ENCODE assay signal across 1 cellular context in the genomic region with DNA sequence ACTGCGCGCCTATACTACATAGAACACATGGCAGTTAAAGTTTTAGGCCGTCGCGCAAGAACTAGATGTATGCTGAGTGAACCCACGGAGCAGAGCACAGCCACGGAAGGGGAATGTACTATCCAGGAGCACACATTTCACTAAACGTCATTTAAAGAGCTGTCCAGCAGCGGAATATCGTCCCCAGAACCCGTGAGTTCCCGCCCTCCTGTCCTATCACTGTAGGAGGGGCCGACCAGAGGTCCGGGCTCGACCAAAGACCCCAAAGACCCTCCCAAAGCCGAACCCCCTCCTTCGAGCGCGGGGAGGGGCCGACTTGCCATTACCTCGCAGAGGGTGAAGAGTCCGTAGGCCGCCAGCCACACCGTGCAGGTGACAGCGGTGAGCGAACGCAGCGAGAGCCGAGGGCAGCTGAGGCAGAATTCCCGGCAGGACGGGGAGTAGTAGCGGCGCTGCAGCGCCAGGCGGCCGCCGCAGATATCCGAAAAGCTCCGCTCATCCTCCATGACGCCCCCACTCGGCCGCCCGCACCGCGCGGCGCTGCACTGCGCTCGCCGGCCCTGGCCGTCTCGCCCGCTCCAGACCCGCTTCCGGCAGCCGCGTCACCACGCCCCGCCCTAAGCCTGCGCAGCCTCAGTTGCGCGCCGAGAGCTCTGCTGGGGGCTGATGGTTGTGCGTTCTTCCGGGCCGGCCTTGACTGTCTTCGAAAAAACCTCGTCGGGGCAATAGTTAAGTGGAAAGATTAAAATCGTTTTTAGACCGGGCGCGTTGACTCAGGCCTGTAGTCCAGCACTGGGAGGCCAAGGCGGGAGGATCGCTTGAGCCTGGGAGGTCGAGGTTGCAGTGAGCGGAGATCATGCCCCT.
A peak's percentile ranks its signal among the peaks of the same experiment; 100 is the strongest.
TF ChIP-seq lines count a peak whose summit lies in the region.

A gene with protein sequence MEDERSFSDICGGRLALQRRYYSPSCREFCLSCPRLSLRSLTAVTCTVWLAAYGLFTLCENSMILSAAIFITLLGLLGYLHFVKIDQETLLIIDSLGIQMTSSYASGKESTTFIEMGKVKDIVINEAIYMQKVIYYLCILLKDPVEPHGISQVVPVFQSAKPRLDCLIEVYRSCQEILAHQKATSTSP (minus strand): TSS at position 571 of the 864 bp plus-strand sequence. CDS start 65 bp downstream, at position 506.

TF ChIP-seq in HepG2, 621 proteins besides CTCF, POLR2A, EP300 and RAD21 (continued from another document and continues in another):
- TF ChIP-seq, protein P1, sequence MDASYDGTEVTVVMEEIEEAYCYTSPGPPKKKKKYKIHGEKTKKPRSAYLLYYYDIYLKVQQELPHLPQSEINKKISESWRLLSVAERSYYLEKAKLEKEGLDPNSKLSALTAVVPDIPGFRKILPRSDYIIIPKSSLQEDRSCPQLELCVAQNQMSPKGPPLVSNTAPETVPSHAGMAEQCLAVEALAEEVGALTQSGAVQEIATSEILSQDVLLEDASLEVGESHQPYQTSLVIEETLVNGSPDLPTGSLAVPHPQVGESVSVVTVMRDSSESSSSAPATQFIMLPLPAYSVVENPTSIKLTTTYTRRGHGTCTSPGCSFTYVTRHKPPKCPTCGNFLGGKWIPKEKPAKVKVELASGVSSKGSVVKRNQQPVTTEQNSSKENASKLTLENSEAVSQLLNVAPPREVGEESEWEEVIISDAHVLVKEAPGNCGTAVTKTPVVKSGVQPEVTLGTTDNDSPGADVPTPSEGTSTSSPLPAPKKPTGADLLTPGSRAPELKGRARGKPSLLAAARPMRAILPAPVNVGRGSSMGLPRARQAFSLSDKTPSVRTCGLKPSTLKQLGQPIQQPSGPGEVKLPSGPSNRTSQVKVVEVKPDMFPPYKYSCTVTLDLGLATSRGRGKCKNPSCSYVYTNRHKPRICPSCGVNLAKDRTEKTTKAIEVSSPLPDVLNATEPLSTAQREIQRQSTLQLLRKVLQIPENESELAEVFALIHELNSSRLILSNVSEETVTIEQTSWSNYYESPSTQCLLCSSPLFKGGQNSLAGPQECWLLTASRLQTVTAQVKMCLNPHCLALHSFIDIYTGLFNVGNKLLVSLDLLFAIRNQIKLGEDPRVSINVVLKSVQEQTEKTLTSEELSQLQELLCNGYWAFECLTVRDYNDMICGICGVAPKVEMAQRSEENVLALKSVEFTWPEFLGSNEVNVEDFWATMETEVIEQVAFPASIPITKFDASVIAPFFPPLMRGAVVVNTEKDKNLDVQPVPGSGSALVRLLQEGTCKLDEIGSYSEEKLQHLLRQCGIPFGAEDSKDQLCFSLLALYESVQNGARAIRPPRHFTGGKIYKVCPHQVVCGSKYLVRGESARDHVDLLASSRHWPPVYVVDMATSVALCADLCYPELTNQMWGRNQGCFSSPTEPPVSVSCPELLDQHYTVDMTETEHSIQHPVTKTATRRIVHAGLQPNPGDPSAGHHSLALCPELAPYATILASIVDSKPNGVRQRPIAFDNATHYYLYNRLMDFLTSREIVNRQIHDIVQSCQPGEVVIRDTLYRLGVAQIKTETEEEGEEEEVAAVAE (CRISPR knock-in tag; IDR thresholded peaks at IDR 0.05; ENCODE audit: borderline replicate concordance), result no peak
- TF ChIP-seq ZNF275 (CRISPR knock-in tag; IDR thresholded peaks at IDR 0.05; ENCODE audit: borderline replicate concordance), result no peak; the same call in 1 of the 2 replicates
- peak; percentile 59; the same call in 1 of the 2 replicates for TF ChIP-seq ZFP82 (CRISPR knock-in tag; IDR thresholded peaks at IDR 0.05; ENCODE audit: borderline replicate concordance)
- TF ChIP-seq ZNF580 (CRISPR knock-in tag; IDR thresholded peaks at IDR 0.05; ENCODE audit: borderline replicate concordance, low read depth), result peak; percentile 75; the same call in 1 of the 2 replicates
- TF ChIP-seq GFI1 (CRISPR knock-in tag; IDR thresholded peaks at IDR 0.05; ENCODE audit: borderline replicate concordance), result no peak; the same call in 1 of the 2 replicates
- peak; percentile 92 for TF ChIP-seq RBFOX2 (IDR thresholded peaks at IDR 0.05; ENCODE audit: low read depth, low read length)
- TF ChIP-seq TAF15 (IDR thresholded peaks at IDR 0.05; ENCODE audit: low read depth, low read length, poor library complexity, severe bottlenecking), result no peak
- TF ChIP-seq TFE3 (CRISPR knock-in tag; IDR thresholded peaks at IDR 0.05), result no peak
- peak; percentile 83; the same call in 1 of the 2 replicates for TF ChIP-seq ZNF142 (CRISPR knock-in tag; IDR thresholded peaks at IDR 0.05)
- peak; percentile 92 for TF ChIP-seq ZMYM3 (CRISPR knock-in tag; IDR thresholded peaks at IDR 0.05)
- TF ChIP-seq SRSF9 (IDR thresholded peaks at IDR 0.05; ENCODE audit: borderline replicate concordance, insufficient read depth, low read depth, low read length, poor library complexity, severe bottlenecking), result no peak
- 0 out of 2 replicates have a peak, but pooled peaks have one; percentile 53 for TF ChIP-seq E2F1 (CRISPR knock-in tag; IDR thresholded peaks at IDR 0.05)
- TF ChIP-seq CREBL2 (CRISPR knock-in tag; IDR thresholded peaks at IDR 0.05; ENCODE audit: borderline replicate concordance), result no peak
- TF ChIP-seq ZBTB7B (CRISPR knock-in tag; IDR thresholded peaks at IDR 0.05), result peak; percentile 96
- TF ChIP-seq AKAP8 (CRISPR knock-in tag; IDR thresholded peaks at IDR 0.05), result peak; percentile 75; the same call in 1 of the 2 replicates
- TF ChIP-seq NCOR1 (IDR thresholded peaks at IDR 0.05; ENCODE audit: borderline replicate concordance, low read length), result no peak; the same call in 1 of the 2 replicates
- TF ChIP-seq FOXK2 (IDR thresholded peaks at IDR 0.05), result no peak
- TF ChIP-seq MEF2D (CRISPR knock-in tag; IDR thresholded peaks at IDR 0.05), result no peak
- TF ChIP-seq HMG20B (CRISPR knock-in tag; conservative IDR thresholded peaks at IDR 0.05), result no peak
- no peak for TF ChIP-seq ZSCAN29 (CRISPR knock-in tag; conservative IDR thresholded peaks at IDR 0.05)
- no peak for TF ChIP-seq ZNF260 (CRISPR knock-in tag; IDR thresholded peaks at IDR 0.05; ENCODE audit: borderline replicate concordance, low read depth)
- TF ChIP-seq, protein P2, sequence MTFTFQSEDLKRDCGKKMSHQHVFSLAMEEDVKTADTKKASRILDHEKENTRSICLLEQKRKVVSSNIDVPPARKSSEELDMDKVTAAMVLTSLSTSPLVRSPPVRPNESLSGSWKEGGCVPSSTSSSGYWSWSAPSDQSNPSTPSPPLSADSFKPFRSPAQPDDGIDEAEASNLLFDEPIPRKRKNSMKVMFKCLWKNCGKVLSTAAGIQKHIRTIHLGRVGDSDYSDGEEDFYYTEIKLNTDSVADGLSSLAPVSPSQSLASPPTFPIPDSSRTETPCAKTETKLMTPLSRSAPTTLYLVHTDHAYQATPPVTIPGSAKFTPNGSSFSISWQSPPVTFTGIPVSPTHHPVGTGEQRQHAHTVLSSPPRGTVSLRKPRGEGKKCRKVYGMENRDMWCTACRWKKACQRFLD (CRISPR knock-in tag; IDR thresholded peaks at IDR 0.05; ENCODE audit: borderline replicate concordance), result peak; percentile 78; the same call in 1 of the 2 replicates
- peak; percentile 90 for TF ChIP-seq HOXA3 (CRISPR knock-in tag; IDR thresholded peaks at IDR 0.05)
- no peak for TF ChIP-seq ZSCAN9 (CRISPR knock-in tag; IDR thresholded peaks at IDR 0.05; ENCODE audit: borderline replicate concordance)
- peak; percentile 53; the same call in 1 of the 2 replicates for TF ChIP-seq ZNF772 (CRISPR knock-in tag; IDR thresholded peaks at IDR 0.05)
- TF ChIP-seq HDAC2 (CRISPR knock-in tag; IDR thresholded peaks at IDR 0.05), result peak; percentile 34; the same call in 1 of the 2 replicates
- no peak for TF ChIP-seq GPN1 (CRISPR knock-in tag; IDR thresholded peaks at IDR 0.05; ENCODE audit: borderline replicate concordance)
- TF ChIP-seq ONECUT2 (CRISPR knock-in tag; IDR thresholded peaks at IDR 0.05), result no peak
- peak; percentile 67; the same call in 1 of the 2 replicates for TF ChIP-seq TARDBP (CRISPR knock-in tag; IDR thresholded peaks at IDR 0.05)
- no peak for TF ChIP-seq HMG20A (CRISPR knock-in tag; IDR thresholded peaks at IDR 0.05; ENCODE audit: borderline replicate concordance)
- TF ChIP-seq SP5 (CRISPR knock-in tag; IDR thresholded peaks at IDR 0.05; ENCODE audit: borderline replicate concordance, low read depth), result no peak
- no peak for TF ChIP-seq ZBTB2 (CRISPR knock-in tag; IDR thresholded peaks at IDR 0.05; ENCODE audit: low read depth)
- TF ChIP-seq ZNF607 (CRISPR knock-in tag; IDR thresholded peaks at IDR 0.05; ENCODE audit: borderline replicate concordance), result 0 out of 2 replicates have a peak, but pooled peaks have one; percentile 47
- TF ChIP-seq ZNF383 (CRISPR knock-in tag; IDR thresholded peaks at IDR 0.05; ENCODE audit: borderline replicate concordance), result no peak
